In the genomic region with DNA sequence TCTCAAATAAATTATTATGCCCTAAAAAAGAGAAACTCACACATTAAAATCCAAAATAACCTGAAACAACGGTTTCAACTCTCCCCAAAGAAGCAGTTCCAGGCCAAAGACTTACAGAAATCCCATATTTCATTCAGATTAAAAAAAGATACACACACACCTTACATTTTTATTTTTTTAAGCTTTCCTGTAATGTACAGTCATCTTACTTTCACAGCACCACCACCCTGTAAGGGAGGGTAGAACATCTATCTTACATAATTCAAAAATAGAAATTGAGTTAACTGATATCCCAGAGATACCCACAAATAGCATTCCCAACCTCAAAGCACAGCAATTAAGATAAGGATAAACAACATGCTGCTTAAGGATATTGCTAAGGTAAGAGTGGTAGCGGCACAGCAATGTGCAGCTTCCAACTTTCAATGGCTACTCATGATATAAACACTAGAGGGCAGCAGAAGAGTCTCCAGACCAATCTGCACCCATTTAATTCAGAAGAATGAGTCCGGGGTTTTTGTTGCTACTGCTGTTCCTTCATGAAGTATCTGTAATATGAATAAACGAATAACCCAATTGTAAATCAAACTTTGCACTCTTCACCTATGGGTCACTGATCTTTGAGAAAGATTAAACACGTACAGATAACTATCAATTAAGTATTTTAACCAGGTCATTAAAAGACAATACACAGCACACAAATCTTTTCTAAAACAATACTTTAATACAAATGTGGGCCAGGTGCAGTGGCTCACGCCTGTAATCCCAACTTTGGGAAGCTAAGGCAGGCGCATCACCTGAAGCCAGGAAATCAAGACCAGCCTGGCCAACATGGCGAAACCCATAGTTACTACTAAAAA, we compare ENCODE assay signal across 8 cellular contexts.
DNase-seq lines count a peak whose midpoint lies in the region; ATAC-seq and TF ChIP-seq lines count a peak whose summit lies in the region.

No MANE protein-coding gene starts in this region.

- DNase-seq in NCI-H748 treated with DMSO at 0.1 percent for 48 hours (lab: John Stamatoyannopoulos, UW) (peak; percentile 57), coronary artery (ENCODE audit: low spot score) (no peak), memory B cell (ENCODE audit: low spot score in 2 of 2) (no peak), foreskin melanocyte (no peak)

- H3K4me3 Mint-ChIP-seq in memory B cell: no peak overlapping the region

- ATAC-seq in GM18907 (IDR thresholded peaks at IDR 0.05; ENCODE audit: unreplicated experiment) (peak; percentile 63), memory B cell (ENCODE audit: low read depth) (peak; percentile 53), HG02852 (IDR thresholded peaks at IDR 0.05; ENCODE audit: unreplicated experiment) (no peak), GM21717 (IDR thresholded peaks at IDR 0.05; ENCODE audit: unreplicated experiment) (no peak)

- no peak overlapping the region for H3K4me3 ChIP-seq in coronary artery

- no peaks in the 10 kb centered on the region for H3K27me3 Mint-ChIP-seq in memory B cell

- H3K36me3 Mint-ChIP-seq in memory B cell: peaks cover 12% of the 10 kb centered on the region

- H3K27ac Mint-ChIP-seq in memory B cell: no peak overlapping the region

- no peaks in the 10 kb centered on the region for H3K9me3 Mint-ChIP-seq in memory B cell

- TF ChIP-seq CTCF in C4-2B (conservative IDR thresholded peaks at IDR 0.05) (peak; percentile 73), coronary artery (IDR thresholded peaks at IDR 0.05) (peak; percentile 44)

- peaks cover 7% of the 10 kb centered on the region for H3K4me1 Mint-ChIP-seq in memory B cell

- H3K27ac ChIP-seq in C4-2B (no peak overlapping the region), coronary artery (no peak overlapping the region)

Comparison
In these comparisons a context has a peak if more than half of its experiments do, and no peak if none do; other contexts are left out.
1. ATAC-seq: peak in GM18907 (single experiment) and memory B cell (single experiment); none in HG02852 (single experiment) and GM21717 (single experiment).